In genomic region chr2:15588329-15588919, GRCh38 we compare ENCODE assay signal across 2 cellular contexts.
TF ChIP-seq lines count a peak whose summit lies in the region.

No MANE protein-coding gene starts in this region.

TF ChIP-seq in IMR-90, 13 proteins besides CTCF, POLR2A, EP300 and RAD21:
- TF ChIP-seq SMC3 (IDR thresholded peaks at IDR 0.05; ENCODE audit: low read depth, low read length): peak; percentile 57
- no peak for TF ChIP-seq BHLHE40 (IDR thresholded peaks at IDR 0.05; ENCODE audit: low read depth, low read length)

TF ChIP-seq in liver, 16 proteins besides CTCF, POLR2A, EP300 and RAD21:
- TF ChIP-seq FOXA2 (IDR thresholded peaks at IDR 0.05): no peak
- TF ChIP-seq YY1 (IDR thresholded peaks at IDR 0.05): peak; percentile 18
- TF ChIP-seq EGR1 (IDR thresholded peaks at IDR 0.05; ENCODE audit: low read depth in 2 of 2): no peak
- TF ChIP-seq HNF4A (conservative IDR thresholded peaks at IDR 0.05): peak in 1 of 2 donors; percentile 66
- TF ChIP-seq JUND (IDR thresholded peaks at IDR 0.05): no peak
- no peak for TF ChIP-seq GABPA (IDR thresholded peaks at IDR 0.05 in 1 of 2, conservative IDR thresholded peaks at IDR 0.05 in 1 of 2)
- peak; percentile 29 for TF ChIP-seq REST (IDR thresholded peaks at IDR 0.05)
- TF ChIP-seq HNF4G (IDR thresholded peaks at IDR 0.05): peak; percentile 14
